8 cellular contexts compared by ENCODE assay signal in the genomic region with DNA sequence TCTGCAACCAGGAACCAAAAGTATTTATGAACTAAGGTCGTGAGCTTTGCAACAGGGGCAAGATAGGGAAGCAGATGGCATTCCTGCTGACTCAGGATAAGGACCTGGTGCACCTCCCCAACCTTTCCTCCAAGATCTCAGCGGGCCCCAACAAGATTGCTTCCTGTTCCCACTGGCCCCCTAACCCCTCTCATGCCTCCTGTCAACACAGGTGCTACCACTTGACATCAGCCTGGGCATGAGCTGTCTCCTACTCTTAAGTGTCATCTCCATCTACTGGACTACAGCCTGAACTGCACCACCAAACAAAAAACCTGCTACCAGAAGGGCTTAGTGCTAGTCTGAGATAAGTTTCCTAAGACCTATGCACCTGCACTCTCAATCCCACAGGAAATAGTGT. TPM values are rescaled to one million over a fixed set of nuclear protein-coding genes. Genes with fewer than 3 reads are reported as not detected.
DNase-seq lines count a peak whose midpoint lies in the region; ATAC-seq and TF ChIP-seq lines count a peak whose summit lies in the region.

No MANE protein-coding gene starts in this region.

- 61 to 72% methylated on average over 2 of the region's 2 CpGs for WGBS in aorta, 2 donors

- H3K4me3 ChIP-seq in LNCaP clone FGC (ENCODE audit: low read depth, low read length) (no peak overlapping the region), aorta (ENCODE audit: low read length in 2 of 2) (no peak overlapping the region)

- no peak for ATAC-seq in HG02571 (IDR thresholded peaks at IDR 0.05; ENCODE audit: unreplicated experiment)
- no peak for ATAC-seq in aorta (ENCODE audit: low FRiP score)
- no peak for ATAC-seq in GM19455 (IDR thresholded peaks at IDR 0.05; ENCODE audit: unreplicated experiment)

- no peaks in the 10 kb centered on the region for H3K9me3 ChIP-seq in aorta (ENCODE audit: control insufficient read depth, low read length)

- H3K27ac ChIP-seq in VCaP = no peak overlapping the region
- H3K27ac ChIP-seq in aorta (ENCODE audit: low read depth in 1 of 2, low read length in 2 of 2) = no peak overlapping the region

- H3K27me3 ChIP-seq in aorta (ENCODE audit: control insufficient read depth in 1 of 2, insufficient read depth in 2 of 2, low read length in 1 of 2) = no peaks in the 10 kb centered on the region

- no peaks in the 10 kb centered on the region for H3K4me1 ChIP-seq in aorta (ENCODE audit: control insufficient read depth in 1 of 2, insufficient read depth in 2 of 2, low read length in 2 of 2)

- intact Hi-C loops in aorta (cut with DNase I) = no loop called here

- peaks cover 7 to 9% of the 10 kb centered on the region in 2 donors for H3K36me3 ChIP-seq in aorta (ENCODE audit: control insufficient read depth in 1 of 2, insufficient read depth in 2 of 2, low read length in 1 of 2)

- peak; percentile 36 for DNase-seq in activated CD4-positive, alpha-beta T cell treated with anti-CD3 and anti-CD28 coated beads for 48 hours
- DNase-seq in activated CD4-positive, alpha-beta T cell treated with anti-CD3 and anti-CD28 coated beads for 1 hour = no peak
- DNase-seq in LNCaP clone FGC (ENCODE audit: low read depth) (peak; percentile 18), iPS-NIHi11 (ENCODE audit: low spot score) (peak; percentile 64), aorta (no peak)

- peak; percentile 86 for TF ChIP-seq CTCF in LNCaP clone FGC (IDR thresholded peaks at IDR 0.05; ENCODE audit: control insufficient read depth, extremely low read depth, insufficient read depth)
- peak; percentile 82 for TF ChIP-seq CTCF in VCaP (conservative IDR thresholded peaks at IDR 0.05)

RNA-seq across cellular contexts. Expression of gene MED6, which starts 32.7 kb away (rescaled TPM):
- 10 to 100 TPM; 31.5 to 40.1 TPM for total RNA-seq in aorta
- 10 to 100 TPM; 15.5 to 24.8 TPM for polyA plus RNA-seq in aorta

RNA-seq across cellular contexts. Expression of gene ADAM20, which starts 33.0 kb away (rescaled TPM):
- total RNA-seq in aorta = 1 to 10 TPM; 2.5 to 3.8 TPM
- under 1 TPM in 1 of 2 donors, not detected in 1; 0.10 TPM for polyA plus RNA-seq in aorta

Comparison
In these comparisons a context has a peak if more than half of its experiments do, and no peak if none do; other contexts are left out.
1. DNase-seq: peak in activated CD4-positive, alpha-beta T cell treated with anti-CD3 and anti-CD28 coated beads for 48 hours (single experiment), LNCaP clone FGC (single experiment) and iPS-NIHi11 (single experiment); none in activated CD4-positive, alpha-beta T cell treated with anti-CD3 and anti-CD28 coated beads for 1 hour (single experiment) and aorta (0 of 2).